ENCODE assay signal across 10 cellular contexts in genomic region chr10:10798543-10799192, GRCh38.
DNase-seq lines count a peak whose midpoint lies in the region; TF ChIP-seq lines count a peak whose summit lies in the region.
"Had no signal": no experiment of that assay in that cellular context is flagged by ENCODE, and none has a peak within 500 bp of the region (broad histone marks: within the 10 kb centered on the region; RNA-seq: fewer than 3 reads in every experiment).

No MANE protein-coding gene starts in this region.

- H3K9me3 ChIP-seq in GM23248 (ENCODE audit: low read depth) = no peaks in the 10 kb centered on the region
- no peaks in the 10 kb centered on the region for H3K9me3 ChIP-seq in sigmoid colon
- H3K9me3 ChIP-seq: BLaER1 had no signal

- WGBS in GM23248 (ENCODE audit: low coverage in 1 of 2, low lambda C conversion rate in 2 of 2, missing lambda C conversion rate in 2 of 2), 2 experiments = 24% methylated on average over 22 of the region's 22 CpGs
- WGBS in sigmoid colon, 2 donors = 70 to 83% methylated on average over 22 of the region's 22 CpGs

- H3K4me3 ChIP-seq in GM23248 = peak overlapping the region; percentile 35
- H3K4me3 ChIP-seq in coronary artery = peak overlapping the region; percentile 53
- peak overlapping the region; percentile 5 to 43 (median 35) for H3K4me3 ChIP-seq in sigmoid colon
- H3K4me3 ChIP-seq: BLaER1 had no signal

- no peak for TF ChIP-seq POLR2A in sigmoid colon (IDR thresholded peaks at IDR 0.05)

- peaks cover 9% of the 10 kb centered on the region for H3K27me3 Mint-ChIP-seq in activated T-helper 2 cell treated with anti-CD3 and anti-CD28 coated beads, Interferon-gamma antibody, Interleukin-2, Interleukin-4, amounts not matched to agents 10 μg/mL and 5 μg/mL and 100 μg/mL, durations not matched to agents 14 hours and 24 hours and 36 hours (ENCODE audit: low read depth)

- no peaks in the 10 kb centered on the region for H3K9me2 ChIP-seq in GM23248 (ENCODE audit: insufficient read depth)

- H2AFZ ChIP-seq in GM23248 = peak overlapping the region; percentile 92

- TF ChIP-seq CTCF in coronary artery (IDR thresholded peaks at IDR 0.05) (no peak), sigmoid colon (IDR thresholded peaks at IDR 0.05) (no peak)

- in situ Hi-C loops in GM23248 (cut with MboI) = no loop called here

- intact Hi-C loops in sigmoid colon (cut with DNase I) = loop anchor here (5.0 to 10.0 kb wide), 4 partner anchors 74 to 366 kb away; partner anchors contain the start of gene CELF2
- intact Hi-C loops in activated T-helper 2 cell treated with anti-CD3 and anti-CD28 coated beads, Interferon-gamma antibody, Interleukin-2, Interleukin-4, amounts not matched to agents 10 μg/mL and 5 μg/mL and 100 μg/mL, durations not matched to agents 14 hours and 24 hours and 36 hours (cut with micrococcal nuclease) = no loop called here

- H3K4me2 ChIP-seq in GM23248 (ENCODE audit: unreplicated experiment) = peak overlapping the region; percentile 70
- H3K4me2 ChIP-seq: BLaER1 had no signal

- DNase-seq in GM23248 (peak; percentile 53), coronary artery (ENCODE audit: low spot score) (no peak), iPS-NIHi11 (ENCODE audit: low spot score) (peak; percentile 29), sigmoid colon (peak; percentile 71), NCI-H524 (lab: John Stamatoyannopoulos, UW) (no peak), OCI-M1 (lab: John Stamatoyannopoulos, UW) (no peak)
- DNase-seq in activated CD4-positive, alpha-beta T cell treated with anti-CD3 and anti-CD28 coated beads for 48 hours = no peak
- no peak for DNase-seq in activated T-helper 2 cell treated with anti-CD3 and anti-CD28 coated beads, Interferon-gamma antibody, Interleukin-2, Interleukin-4, amounts not matched to agents 10 μg/mL and 5 μg/mL and 100 μg/mL, durations not matched to agents 14 hours and 24 hours and 36 hours (ENCODE audit: low spot score)
- DNase-seq: NCI-H69 had no signal

- peaks cover 38% of the 10 kb centered on the region for H3K4me1 ChIP-seq in GM23248 (ENCODE audit: insufficient read depth)
- H3K4me1 ChIP-seq in sigmoid colon = peaks cover 0 to 62% (median 48%) of the 10 kb centered on the region in 4 donors
- H3K4me1 ChIP-seq: BLaER1 had no signal

- no peaks in the 10 kb centered on the region for H3K36me3 ChIP-seq in GM23248 (ENCODE audit: low read depth)
- no peaks in the 10 kb centered on the region for H3K36me3 ChIP-seq in sigmoid colon
- H3K36me3 ChIP-seq: BLaER1 had no signal

- H3K4me1 Mint-ChIP-seq in activated T-helper 2 cell treated with anti-CD3 and anti-CD28 coated beads, Interferon-gamma antibody, Interleukin-2, Interleukin-4, amounts not matched to agents 10 μg/mL and 5 μg/mL and 100 μg/mL, durations not matched to agents 14 hours and 24 hours and 36 hours (ENCODE audit: low read depth) = no peaks in the 10 kb centered on the region

- no peak overlapping the region for H3K27ac Mint-ChIP-seq in activated T-helper 2 cell treated with anti-CD3 and anti-CD28 coated beads, Interferon-gamma antibody, Interleukin-2, Interleukin-4, amounts not matched to agents 10 μg/mL and 5 μg/mL and 100 μg/mL, durations not matched to agents 14 hours and 24 hours and 36 hours

- H3K36me3 Mint-ChIP-seq in activated T-helper 2 cell treated with anti-CD3 and anti-CD28 coated beads, Interferon-gamma antibody, Interleukin-2, Interleukin-4, amounts not matched to agents 10 μg/mL and 5 μg/mL and 100 μg/mL, durations not matched to agents 14 hours and 24 hours and 36 hours (ENCODE audit: low read depth) = no peaks in the 10 kb centered on the region

- no peak overlapping the region for H3K4me3 Mint-ChIP-seq in activated T-helper 2 cell treated with anti-CD3 and anti-CD28 coated beads, Interferon-gamma antibody, Interleukin-2, Interleukin-4, amounts not matched to agents 10 μg/mL and 5 μg/mL and 100 μg/mL, durations not matched to agents 14 hours and 24 hours and 36 hours (ENCODE audit: low read depth)

- no peaks in the 10 kb centered on the region for H3K27me3 ChIP-seq in GM23248 (replicated peaks; ENCODE audit: insufficient read depth)
- no peaks in the 10 kb centered on the region for H3K27me3 ChIP-seq in sigmoid colon
- H3K27me3 ChIP-seq: BLaER1 had no signal

- H3K27ac ChIP-seq in GM23248 (peak overlapping the region; percentile 71), coronary artery (peak overlapping the region; percentile 89), sigmoid colon (peak overlapping the region; percentile 83 to 90 (median 85))
- H3K27ac ChIP-seq: BLaER1 had no signal

- no peaks in the 10 kb centered on the region for H3K9me3 Mint-ChIP-seq in activated T-helper 2 cell treated with anti-CD3 and anti-CD28 coated beads, Interferon-gamma antibody, Interleukin-2, Interleukin-4, amounts not matched to agents 10 μg/mL and 5 μg/mL and 100 μg/mL, durations not matched to agents 14 hours and 24 hours and 36 hours

- peak overlapping the region; percentile 72 for H3K9ac ChIP-seq in GM23248
- H3K9ac ChIP-seq: BLaER1 had no signal

- peaks cover 29% of the 10 kb centered on the region for H3F3A ChIP-seq in GM23248 (ENCODE audit: insufficient read depth)

- H3K79me2 ChIP-seq in GM23248 (ENCODE audit: insufficient read depth) = no peaks in the 10 kb centered on the region

- H4K20me1 ChIP-seq in GM23248 (ENCODE audit: insufficient read depth) = no peaks in the 10 kb centered on the region
- H4K20me1 ChIP-seq: BLaER1 had no signal

- TF ChIP-seq EP300 in sigmoid colon (IDR thresholded peaks at IDR 0.05) = no peak

Comparison
In these comparisons a context has a peak if more than half of its experiments do, and no peak if none do; other contexts are left out.
1. DNase-seq: peak in GM23248 (single experiment), iPS-NIHi11 (single experiment) and sigmoid colon (single experiment); none in coronary artery (single experiment), activated CD4-positive, alpha-beta T cell treated with anti-CD3 and anti-CD28 coated beads for 48 hours (single experiment), NCI-H524 (0 of 2), OCI-M1 (single experiment) and activated T-helper 2 cell treated with anti-CD3 and anti-CD28 coated beads, Interferon-gamma antibody, Interleukin-2, Interleukin-4, amounts not matched to agents 10 μg/mL and 5 μg/mL and 100 μg/mL, durations not matched to agents 14 hours and 24 hours and 36 hours (single experiment).
2. Peak in every context shown above with its lines, with median percentiles within 50 percentile points of each other: H3K27ac ChIP-seq and H3K4me3 ChIP-seq.